ENCODE assay signal across 3 cellular contexts in the genomic region with DNA sequence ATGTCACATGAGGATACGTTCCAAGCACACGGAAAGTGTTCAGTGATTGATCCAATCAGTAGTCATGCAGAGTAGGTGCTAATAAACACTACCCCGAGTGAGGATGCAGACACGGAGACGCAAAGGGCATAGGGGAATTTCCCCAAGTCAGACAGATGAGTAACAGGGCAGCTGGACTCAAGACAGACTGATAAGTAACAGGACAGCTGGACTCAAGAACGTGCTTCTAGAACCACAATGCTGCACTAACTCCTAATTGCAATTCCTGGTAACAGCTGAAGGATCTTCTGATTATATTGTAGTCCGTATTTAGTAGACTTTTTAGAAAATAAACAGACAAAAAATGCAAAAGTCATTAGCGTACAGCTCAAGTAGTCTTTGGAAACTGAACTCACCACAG.
TF ChIP-seq lines count a peak whose summit lies in the region.

No MANE protein-coding gene starts in this region.

TF ChIP-seq in SK-N-SH, 30 proteins besides CTCF, POLR2A, EP300 and RAD21:
- TF ChIP-seq, protein P1, sequence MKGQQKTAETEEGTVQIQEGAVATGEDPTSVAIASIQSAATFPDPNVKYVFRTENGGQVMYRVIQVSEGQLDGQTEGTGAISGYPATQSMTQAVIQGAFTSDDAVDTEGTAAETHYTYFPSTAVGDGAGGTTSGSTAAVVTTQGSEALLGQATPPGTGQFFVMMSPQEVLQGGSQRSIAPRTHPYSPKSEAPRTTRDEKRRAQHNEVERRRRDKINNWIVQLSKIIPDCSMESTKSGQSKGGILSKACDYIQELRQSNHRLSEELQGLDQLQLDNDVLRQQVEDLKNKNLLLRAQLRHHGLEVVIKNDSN (IDR thresholded peaks at IDR 0.05; ENCODE audit: borderline replicate concordance, low read depth): no peak
- TF ChIP-seq, protein P2, sequence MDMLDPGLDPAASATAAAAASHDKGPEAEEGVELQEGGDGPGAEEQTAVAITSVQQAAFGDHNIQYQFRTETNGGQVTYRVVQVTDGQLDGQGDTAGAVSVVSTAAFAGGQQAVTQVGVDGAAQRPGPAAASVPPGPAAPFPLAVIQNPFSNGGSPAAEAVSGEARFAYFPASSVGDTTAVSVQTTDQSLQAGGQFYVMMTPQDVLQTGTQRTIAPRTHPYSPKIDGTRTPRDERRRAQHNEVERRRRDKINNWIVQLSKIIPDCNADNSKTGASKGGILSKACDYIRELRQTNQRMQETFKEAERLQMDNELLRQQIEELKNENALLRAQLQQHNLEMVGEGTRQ (IDR thresholded peaks at IDR 0.05; ENCODE audit: borderline replicate concordance, low read depth, low read length): no peak
- TF ChIP-seq IRF3 (IDR thresholded peaks at IDR 0.05; ENCODE audit: low read depth, low read length) (no peak), SIN3A (IDR thresholded peaks at IDR 0.05; ENCODE audit: borderline replicate concordance, low read depth, low read length) (no peak), ELF1 (IDR thresholded peaks at IDR 0.05) (no peak), FOSL2 (IDR thresholded peaks at IDR 0.05; ENCODE audit: borderline replicate concordance, low read depth) (no peak), TAF1 (IDR thresholded peaks at IDR 0.05; ENCODE audit: borderline replicate concordance, low read depth, low read length) (no peak), SMC3 (IDR thresholded peaks at IDR 0.05; ENCODE audit: low read depth, low read length) (no peak), POLR2AphosphoS5 (IDR thresholded peaks at IDR 0.05; ENCODE audit: low read depth, low read length) (no peak), TEAD4 (IDR thresholded peaks at IDR 0.05; ENCODE audit: borderline replicate concordance, insufficient read depth) (no peak), FOXM1 (IDR thresholded peaks at IDR 0.05; ENCODE audit: low read depth) (no peak), NRF1 (IDR thresholded peaks at IDR 0.05; ENCODE audit: low read depth, low read length) (no peak), CHD2 (IDR thresholded peaks at IDR 0.05; ENCODE audit: low read length, partially characterized antibody) (no peak), FOXJ3 (CRISPR knock-in tag; IDR thresholded peaks at IDR 0.05) (no peak)

TF ChIP-seq in SK-N-SH treated with all-trans-retinoic acid at 6 μM for 48 hours, 23 proteins besides CTCF, POLR2A, EP300 and RAD21:
- TF ChIP-seq BACH2 (CRISPR knock-in tag; IDR thresholded peaks at IDR 0.05; ENCODE audit: borderline replicate concordance): no peak

TF ChIP-seq in K562, 482 proteins besides CTCF, POLR2A, EP300 and RAD21:
- TF ChIP-seq TAL1 (IDR thresholded peaks at IDR 0.05) (no peak), CBX8 (IDR thresholded peaks at IDR 0.05; ENCODE audit: borderline replicate concordance, extremely low read depth, low read depth, low read length, poor library complexity, severe bottlenecking) (no peak), CREB3L1 (IDR thresholded peaks at IDR 0.05; ENCODE audit: borderline replicate concordance, low read depth) (no peak), ZNF224 (CRISPR knock-in tag; IDR thresholded peaks at IDR 0.05) (no peak), ZNF668 (CRISPR knock-in tag; IDR thresholded peaks at IDR 0.05) (no peak)
